ENCODE assay signal across 8 cellular contexts in the genomic region with DNA sequence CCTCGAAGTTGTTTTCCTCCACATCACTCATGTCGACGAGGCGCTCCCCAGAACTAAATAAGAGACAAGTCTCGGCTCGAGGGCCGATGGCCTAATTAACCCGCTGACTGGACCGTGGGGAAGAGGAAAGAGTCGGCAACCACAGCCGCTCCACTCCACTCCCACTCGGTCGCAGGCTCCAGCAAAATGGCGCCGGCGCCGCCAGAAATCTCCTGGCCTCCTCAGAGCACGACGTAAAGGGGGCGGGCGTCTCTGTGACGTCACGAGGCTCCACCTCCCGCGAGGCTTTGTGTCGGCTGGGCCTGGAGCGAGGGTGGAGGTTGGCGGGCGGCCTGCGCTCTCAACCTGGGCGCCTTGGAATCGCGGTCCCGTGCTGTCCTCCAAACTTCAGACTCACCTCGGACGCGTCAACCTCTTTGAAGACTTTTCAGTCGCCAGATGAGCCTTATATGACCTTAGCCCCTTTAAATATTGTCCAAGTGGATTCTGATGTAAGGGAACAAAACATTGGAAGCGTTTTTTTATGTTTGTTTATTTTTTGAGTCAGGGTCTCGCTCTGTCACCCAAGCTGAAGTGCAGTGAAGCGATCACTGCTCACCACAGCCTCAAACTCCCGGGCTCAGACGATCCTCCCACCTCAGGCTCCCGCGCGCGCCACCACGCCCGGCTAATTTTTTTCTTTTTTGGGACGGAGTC. TPM values are rescaled to one million over a fixed set of nuclear protein-coding genes. Genes with fewer than 3 reads are reported as not detected.
DNase-seq lines count a peak whose midpoint lies in the region; ATAC-seq and TF ChIP-seq lines count a peak whose summit lies in the region.

A gene (minus strand): TSS at position 188 of the 696 bp plus-strand sequence. CDS start 157 bp downstream, at position 31.

- H3K27me3 ChIP-seq in AG04450 (ENCODE audit: control insufficient read depth, insufficient read depth, low read length): no peaks in the 10 kb centered on the region
- H3K27me3 ChIP-seq in iPS-18a (ENCODE audit: control insufficient read depth, insufficient read depth, low read length): no peaks in the 10 kb centered on the region
- H3K27me3 ChIP-seq in skeletal muscle satellite cell (ENCODE audit: control insufficient read depth, insufficient read depth, low read length): no peaks in the 10 kb centered on the region

- peaks cover 4% of the 10 kb centered on the region for H3K36me3 ChIP-seq in iPS-18a (ENCODE audit: control insufficient read depth, low read depth, low read length)
- H3K36me3 ChIP-seq in skeletal muscle satellite cell (ENCODE audit: insufficient read depth, low read length): no peaks in the 10 kb centered on the region

- ATAC-seq in GM18907 (IDR thresholded peaks at IDR 0.05; ENCODE audit: unreplicated experiment) (peak; percentile 92), HG03139 (IDR thresholded peaks at IDR 0.05; ENCODE audit: unreplicated experiment) (peak; percentile 90)

- peak within 1 kb of the TSS; percentile 79 for H3K4me2 ChIP-seq in skeletal muscle satellite cell (ENCODE audit: low read length)

- H3K4me1 ChIP-seq in iPS-18a (ENCODE audit: control insufficient read depth, low read depth, low read length) (peaks cover 31% of the 10 kb centered on the region), skeletal muscle satellite cell (ENCODE audit: control insufficient read depth, insufficient read depth, low read length) (peaks cover 18% of the 10 kb centered on the region)

- H3K9me3 ChIP-seq in AG04450 (ENCODE audit: control insufficient read depth, insufficient read depth, low read length) (no peaks in the 10 kb centered on the region; the same call in 1 of the 2 replicates), iPS-18a (ENCODE audit: control insufficient read depth, low read depth, low read length) (no peaks in the 10 kb centered on the region), skeletal muscle satellite cell (replicated peaks; ENCODE audit: low read length) (no peaks in the 10 kb centered on the region)

- POLR2A ChIA-PET in AG04450 (lab: Yijun Ruan, JAX): interaction anchor here (1.1 kb wide), 1 partner anchor 64 kb away, joined by 3 read pairs; no protein-coding TSS in a partner anchor

- CTCF ChIA-PET in AG04450 (lab: Charles Lee): interaction anchor here (1.3 to 1.6 kb wide), 2 partner anchors 259 to 270 kb away, joined by 5 to 9 read pairs; no protein-coding TSS in a partner anchor

- H3K4me3 ChIP-seq in AG04450 (ENCODE audit: low read depth, low read length) (peak within 1 kb of the TSS; percentile 99), iPS-18a (ENCODE audit: low read length) (peak within 1 kb of the TSS; percentile 99), skeletal muscle satellite cell (ENCODE audit: low read length) (peak within 1 kb of the TSS; percentile 91)

- in situ Hi-C loops in T47D (cut with HindIII; ENCODE audit: low pct_unique_long_range_greater_than_20kb, low sequenced_read_pairs): no loop called here

- peak; percentile 83 for DNase-seq in AG04450 (ENCODE audit: low read depth, low spot score)
- peak; percentile 84 for DNase-seq in NCI-H2196 treated with DMSO at 0.1 percent for 48 hours (lab: John Stamatoyannopoulos, UW; ENCODE audit: unreplicated experiment)
- peak; percentile 92 to 98 for DNase-seq in T47D (ENCODE audit: low read depth in 1 of 2, low spot score in 1 of 2)

- peak within 1 kb of the TSS; percentile 97 for H3K27ac ChIP-seq in AG04450 (ENCODE audit: low read depth, low read length)
- peak within 1 kb of the TSS; percentile 91 for H3K27ac ChIP-seq in VCaP
- H3K27ac ChIP-seq in iPS-18a (ENCODE audit: low read length): peak within 1 kb of the TSS; percentile 100

- no peak for TF ChIP-seq CTCF in AG04450 (IDR thresholded peaks at IDR 0.05; ENCODE audit: low read depth, low read length)
- no peak for TF ChIP-seq CTCF in VCaP (conservative IDR thresholded peaks at IDR 0.05)

- H3K9ac ChIP-seq in iPS-18a (ENCODE audit: low read length) (peak within 1 kb of the TSS; percentile 100), skeletal muscle satellite cell (ENCODE audit: low read depth, low read length) (peak within 1 kb of the TSS; percentile 99)

RNA-seq across cellular contexts. Expression of the gene that starts here (rescaled TPM):
- 64.6 and 78.8 TPM in 2 replicates for polyA plus RNA-seq in AG04450 (2011; rRNA removed)
- 76.4 and 81.8 TPM in 2 replicates for polyA minus RNA-seq in AG04450 (2011; rRNA and poly(A)+ RNA removed)
- 22.1 and 39.5 TPM in 2 replicates for total RNA-seq in skeletal muscle satellite cell (2012; rRNA removed)

Comparison
In these comparisons a context has a peak if more than half of its experiments do, and no peak if none do; other contexts are left out.
1. Peak in every context shown above with its lines: DNase-seq, ATAC-seq, H3K4me3 ChIP-seq and H3K27ac ChIP-seq.